1 cellular context compared by ENCODE assay signal in genomic region chr7:116219288-116219687, GRCh38.
TF ChIP-seq lines count a peak whose summit lies in the region.

No MANE protein-coding gene starts in this region.

TF ChIP-seq in endothelial cell of umbilical vein, 7 proteins besides CTCF, POLR2A, EP300 and RAD21 (continued from another document):
- TF ChIP-seq EZH2 (IDR thresholded peaks at IDR 0.05; ENCODE audit: borderline replicate concordance, low read depth, low read length, severe bottlenecking) (no peak), MAX (IDR thresholded peaks at IDR 0.05; ENCODE audit: insufficient read depth, insufficient read length) (no peak), POLR2AphosphoS5 (IDR thresholded peaks at IDR 0.05; ENCODE audit: insufficient read depth, low read depth, low read length) (no peak)
